1 cellular context compared by ENCODE assay signal in the genomic region with DNA sequence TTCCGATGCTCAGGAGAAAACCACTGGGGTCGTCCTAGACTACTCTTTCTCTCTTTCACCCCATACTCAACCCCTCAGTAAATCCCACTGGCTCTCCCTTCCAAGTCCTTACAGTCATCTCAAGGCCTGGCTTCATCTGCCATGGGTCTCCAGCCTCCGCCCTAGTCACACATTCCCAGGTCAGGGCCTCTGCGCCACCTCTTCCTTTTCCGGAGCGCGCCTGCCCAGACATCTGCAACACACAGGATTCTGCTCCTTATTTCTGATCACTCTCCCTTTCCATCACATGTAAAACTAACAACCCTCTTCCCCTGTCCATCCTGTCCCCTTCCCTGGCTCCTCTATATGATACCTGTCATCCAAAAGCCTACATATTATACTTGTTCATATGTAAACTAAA.
TF ChIP-seq lines count a peak whose summit lies in the region.

No MANE protein-coding gene starts in this region.

TF ChIP-seq in H1, 55 proteins besides CTCF, POLR2A, EP300 and RAD21 (continued from another document):
- TF ChIP-seq SIRT6 (IDR thresholded peaks at IDR 0.05; ENCODE audit: low read length) = no peak
- no peak for TF ChIP-seq FOSL1 (IDR thresholded peaks at IDR 0.05; ENCODE audit: insufficient read depth, low read depth, low read length)
- no peak for TF ChIP-seq SIX5 (IDR thresholded peaks at IDR 0.05; ENCODE audit: low read depth, low read length)
- TF ChIP-seq EZH2 (IDR thresholded peaks at IDR 0.05; ENCODE audit: low read depth, low read length, severe bottlenecking) = no peak
- TF ChIP-seq, protein P1, sequence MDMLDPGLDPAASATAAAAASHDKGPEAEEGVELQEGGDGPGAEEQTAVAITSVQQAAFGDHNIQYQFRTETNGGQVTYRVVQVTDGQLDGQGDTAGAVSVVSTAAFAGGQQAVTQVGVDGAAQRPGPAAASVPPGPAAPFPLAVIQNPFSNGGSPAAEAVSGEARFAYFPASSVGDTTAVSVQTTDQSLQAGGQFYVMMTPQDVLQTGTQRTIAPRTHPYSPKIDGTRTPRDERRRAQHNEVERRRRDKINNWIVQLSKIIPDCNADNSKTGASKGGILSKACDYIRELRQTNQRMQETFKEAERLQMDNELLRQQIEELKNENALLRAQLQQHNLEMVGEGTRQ (IDR thresholded peaks at IDR 0.05; ENCODE audit: low read length) = no peak
- TF ChIP-seq POU5F1 (IDR thresholded peaks at IDR 0.05; ENCODE audit: low read depth, low read length) = no peak
- no peak for TF ChIP-seq RXRA (IDR thresholded peaks at IDR 0.05; ENCODE audit: insufficient read depth, low read depth, low read length)
- TF ChIP-seq SP2 (IDR thresholded peaks at IDR 0.05; ENCODE audit: low read length) = no peak
- no peak for TF ChIP-seq SIN3A (conservative IDR thresholded peaks at IDR 0.05 in 1 of 2, IDR thresholded peaks at IDR 0.05 in 1 of 2; ENCODE audit: low read depth in 1 of 2, low read length in 2 of 2)
- no peak for TF ChIP-seq TAF1 (IDR thresholded peaks at IDR 0.05; ENCODE audit: low read depth, low read length)
- TF ChIP-seq CHD2 (IDR thresholded peaks at IDR 0.05; ENCODE audit: low read length) = no peak
- TF ChIP-seq PHF8 (conservative IDR thresholded peaks at IDR 0.05; ENCODE audit: low read depth, low read length) = no peak
- TF ChIP-seq ZNF274 (IDR thresholded peaks at IDR 0.05; ENCODE audit: borderline replicate concordance, extremely low read depth, low read length) = no peak
- no peak for TF ChIP-seq YY1 (IDR thresholded peaks at IDR 0.05; ENCODE audit: low read depth, low read length)
- no peak for TF ChIP-seq BACH1 (IDR thresholded peaks at IDR 0.05; ENCODE audit: low read length)
- TF ChIP-seq SAP30 (IDR thresholded peaks at IDR 0.05; ENCODE audit: insufficient read depth, insufficient replicate concordance, low read length) = no peak
- no peak for TF ChIP-seq MAFK (IDR thresholded peaks at IDR 0.05; ENCODE audit: low read depth, low read length)
- TF ChIP-seq RFX5 (IDR thresholded peaks at IDR 0.05; ENCODE audit: borderline replicate concordance, low read depth, low read length) = no peak
